ENCODE assay signal across 25 cellular contexts in genomic region chr4:185583813-185584212, GRCh38. TPM values are rescaled to one million over a fixed set of nuclear protein-coding genes. Genes with fewer than 3 reads are reported as not detected.
DNase-seq lines count a peak whose midpoint lies in the region; ATAC-seq, FAIRE-seq and TF ChIP-seq lines count a peak whose summit lies in the region.
"Had no signal": no experiment of that assay in that cellular context is flagged by ENCODE, and none has a peak within 500 bp of the region (broad histone marks: within the 10 kb centered on the region; RNA-seq: fewer than 3 reads in every experiment).

No MANE protein-coding gene starts in this region.

- no peak for TF ChIP-seq RAD21 in HepG2 (CRISPR knock-in tag; IDR thresholded peaks at IDR 0.05)

- no peak overlapping the region for H3K4me2 ChIP-seq in HepG2 (ENCODE audit: low read depth, low read length)
- H3K4me2 ChIP-seq: A549; BLaER1 treated with 17β-estradiol and CSF1 and Interleukin-3, amounts not matched to agents 10 nM and 100 nM; GM23338 had no signal

- ATAC-seq in heart left ventricle (no peak), body of pancreas (peak; percentile 54), gastrocnemius medialis (no peak), HepG2 (no peak)
- ATAC-seq: A549, GM23338, HCT116 had no signal

- H3K79me2 ChIP-seq in HepG2 (ENCODE audit: insufficient read depth, low read length): no peaks in the 10 kb centered on the region

- no peak for FAIRE-seq in HepG2 (lab: Jason Lieb, UNC)
- FAIRE-seq: A549, D721Med, GM12891, GM18507 had no signal

- TF ChIP-seq CTCF in cardiac muscle cell (IDR thresholded peaks at IDR 0.05; ENCODE audit: low read depth, low read length) (no peak), heart left ventricle (IDR thresholded peaks at IDR 0.05) (no peak), body of pancreas (IDR thresholded peaks at IDR 0.05) (no peak), gastrocnemius medialis (IDR thresholded peaks at IDR 0.05 in 4 of 5, conservative IDR thresholded peaks at IDR 0.05 in 1 of 5) (no peak), HepG2 (CRISPR knock-in tag; IDR thresholded peaks at IDR 0.05) (no peak)

- no peak for TF ChIP-seq EP300 in HepG2 (IDR thresholded peaks at IDR 0.05; ENCODE audit: low read depth in 2 of 2, low read length in 2 of 2)
- no peak for TF ChIP-seq EP300 in HepG2 (CRISPR knock-in tag; IDR thresholded peaks at IDR 0.05; ENCODE audit: borderline replicate concordance)

- POLR2A ChIA-PET in HepG2 (lab: Yijun Ruan, JAX): no interaction called here

- in situ Hi-C loops in gastrocnemius medialis (cut with MboI; ENCODE audit: low sequenced_read_pairs in 4 of 4): loop anchor here (10.0 to 25.0 kb wide), 3 partner anchors 69 to 772 kb away; no protein-coding TSS in a partner anchor
- in situ Hi-C loops in HepG2 (cut with HindIII; ENCODE audit: extremely low pct_ligation_motif_present, low pct_unique_long_range_greater_than_20kb): no loop called here

- no peak for DNase-seq in cardiac muscle cell (ENCODE audit: low read depth in 1 of 2, low spot score in 1 of 2)
- DNase-seq in heart left ventricle: no peak
- DNase-seq in body of pancreas: no peak
- no peak for DNase-seq in gastrocnemius medialis
- DNase-seq in HepG2 (ENCODE audit: low spot score): no peak
- DNase-seq in anterior cingulate cortex (lab: John Stamatoyannopoulos, UW): no peak
- DNase-seq: 8988T; ACHN; AML-193; BE2C; CD4-positive, alpha-beta T cell; CD8-positive, alpha-beta memory T cell; DMS 273 treated with DMSO at 0.1 percent for 48 hours; DMS53; DMS79 treated with DMSO at 0.1 percent for 48 hours; GF-D8; H9 had no signal

- H3K36me3 ChIP-seq in cardiac muscle cell: peaks cover 6% of the 10 kb centered on the region
- peaks cover 0 to 33% (median 12%) of the 10 kb centered on the region in 9 donors for H3K36me3 ChIP-seq in heart left ventricle
- H3K36me3 ChIP-seq in body of pancreas (replicated peaks in 1 of 2; ENCODE audit: insufficient read depth in 1 of 2, low read depth in 2 of 2): peaks cover 0 to 6% of the 10 kb centered on the region in 2 donors
- H3K36me3 ChIP-seq in gastrocnemius medialis: no peaks in the 10 kb centered on the region
- peaks cover 2 to 10% of the 10 kb centered on the region in 2 experiments; a peak in 3 of 5 replicates for H3K36me3 ChIP-seq in HepG2 (replicated peaks in 1 of 2; ENCODE audit: control insufficient read depth in 1 of 2, insufficient read depth in 2 of 2, low read length in 2 of 2)
- H3K36me3 ChIP-seq: BE2C; BLaER1 treated with 17β-estradiol and CSF1 and Interleukin-3, amounts not matched to agents 10 nM and 100 nM had no signal

- no peaks in the 10 kb centered on the region for H3K9me3 ChIP-seq in cardiac muscle cell (ENCODE audit: low read depth)
- no peaks in the 10 kb centered on the region for H3K9me3 ChIP-seq in heart left ventricle
- H3K9me3 ChIP-seq in body of pancreas: no peaks in the 10 kb centered on the region
- H3K9me3 ChIP-seq in gastrocnemius medialis: no peaks in the 10 kb centered on the region
- H3K9me3 ChIP-seq in HepG2 (ENCODE audit: low read length): no peaks in the 10 kb centered on the region
- H3K9me3 ChIP-seq: A549, BE2C had no signal

- intact Hi-C loops in heart left ventricle (cut with DNase I): loop anchor here in 2 of 10 donors (5.0 kb wide), 1 partner anchor 112 kb away; the partner anchor contains the start of gene CCDC110 (in 2 of the 2)
- intact Hi-C loops in body of pancreas (cut with DNase I): no loop called here
- intact Hi-C loops in gastrocnemius medialis (cut with DNase I; ENCODE audit: low total_unique reads): no loop called here
- intact Hi-C loops in HepG2 (cut with micrococcal nuclease; ENCODE audit: unreplicated experiment): no loop called here

- H3K27ac ChIP-seq in cardiac muscle cell (peak overlapping the region; percentile 24), heart left ventricle (peak overlapping the region in 6 of 12 donors; percentile 11 to 88 (median 48)), body of pancreas (no peak overlapping the region), gastrocnemius medialis (peak overlapping the region; percentile 81 to 92 (median 87)), HepG2 (ENCODE audit: extremely low read length, insufficient read depth, low read length) (no peak overlapping the region)
- H3K27ac ChIP-seq: A549; BLaER1 treated with 17β-estradiol and CSF1 and Interleukin-3, amounts not matched to agents 10 nM and 100 nM had no signal

- H3K4me3 ChIP-seq in cardiac muscle cell (no peak overlapping the region), heart left ventricle (no peak overlapping the region), body of pancreas (no peak overlapping the region), gastrocnemius medialis (no peak overlapping the region), HepG2 (replicated peaks in 1 of 3; ENCODE audit: insufficient read depth in 1 of 3, low read depth in 2 of 3, low read length in 3 of 3) (no peak overlapping the region)
- H3K4me3 ChIP-seq: A549; BLaER1 treated with 17β-estradiol and CSF1 and Interleukin-3, amounts not matched to agents 10 nM and 100 nM; GM23338 had no signal

- H3K27me3 ChIP-seq in cardiac muscle cell: no peaks in the 10 kb centered on the region
- H3K27me3 ChIP-seq in heart left ventricle: peaks cover 0 to 9% (median 0%) of the 10 kb centered on the region in 9 donors
- H3K27me3 ChIP-seq in body of pancreas: no peaks in the 10 kb centered on the region
- H3K27me3 ChIP-seq in gastrocnemius medialis: no peaks in the 10 kb centered on the region
- no peaks in the 10 kb centered on the region for H3K27me3 ChIP-seq in HepG2 (ENCODE audit: control insufficient read depth in 1 of 2, insufficient read depth in 2 of 2, low read length in 2 of 2)
- H3K27me3 ChIP-seq: BE2C had no signal

- no peaks in the 10 kb centered on the region for H3K4me1 ChIP-seq in cardiac muscle cell (ENCODE audit: low read depth)
- peaks cover 0 to 5% (median 0%) of the 10 kb centered on the region in 12 donors for H3K4me1 ChIP-seq in heart left ventricle
- no peaks in the 10 kb centered on the region for H3K4me1 ChIP-seq in body of pancreas
- peaks cover 18 to 19% of the 10 kb centered on the region in 2 donors for H3K4me1 ChIP-seq in gastrocnemius medialis
- H3K4me1 ChIP-seq in HepG2 (ENCODE audit: insufficient read depth, low read length): no peaks in the 10 kb centered on the region
- H3K4me1 ChIP-seq: A549; BE2C; BLaER1 treated with 17β-estradiol and CSF1 and Interleukin-3, amounts not matched to agents 10 nM and 100 nM had no signal

- no TSS peak for BruUV-seq in HepG2 (replicated peaks; lab: Mats Ljungman, UMichigan)

- WGBS in heart left ventricle, 4 donors: 58 to 81% (median 74%) methylated on average over 1 of the region's 1 CpG
- 74 to 76% methylated on average over 1 of the region's 1 CpG for WGBS in body of pancreas, 2 donors
- WGBS in HepG2 (ENCODE audit: low lambda C conversion rate): 96% methylated on average over 1 of the region's 1 CpG

- TF ChIP-seq POLR2A in heart left ventricle (IDR thresholded peaks at IDR 0.05): no peak
- no peak for TF ChIP-seq POLR2A in body of pancreas (IDR thresholded peaks at IDR 0.05)
- TF ChIP-seq POLR2A in gastrocnemius medialis (IDR thresholded peaks at IDR 0.05): no peak
- TF ChIP-seq POLR2A in HepG2 (IDR thresholded peaks at IDR 0.05; ENCODE audit: insufficient read depth in 1 of 2, low read depth in 2 of 2, low read length in 2 of 2): no peak

- no peak overlapping the region for H3K9ac ChIP-seq in HepG2 (ENCODE audit: insufficient read depth, low read depth, low read length)
- H3K9ac ChIP-seq: BLaER1 treated with 17β-estradiol and CSF1 and Interleukin-3, amounts not matched to agents 10 nM and 100 nM had no signal

- no peaks in the 10 kb centered on the region for H4K20me1 ChIP-seq in HepG2 (ENCODE audit: insufficient read depth, low read length)
- H4K20me1 ChIP-seq: BLaER1 treated with 17β-estradiol and CSF1 and Interleukin-3, amounts not matched to agents 10 nM and 100 nM had no signal

- CTCF ChIA-PET in HepG2 (lab: Yijun Ruan, JAX; ENCODE audit: low intra/inter-chr PET ratio, low total read pairs): no interaction called here

- no peak overlapping the region for H2AFZ ChIP-seq in HepG2 (ENCODE audit: low read length)
- H2AFZ ChIP-seq: GM23338 had no signal

TF ChIP-seq in HepG2, 621 proteins besides CTCF, POLR2A, EP300 and RAD21 (continues in another document):
- TF ChIP-seq ZMYM4 (CRISPR knock-in tag; IDR thresholded peaks at IDR 0.05) (no peak), ZNF567 (CRISPR knock-in tag; IDR thresholded peaks at IDR 0.05; ENCODE audit: borderline replicate concordance) (no peak)

RNA-seq across cellular contexts. Expression of gene PDLIM3, which starts 48.5 kb away (rescaled TPM):
- total RNA-seq in cardiac muscle cell (35.2 and 43.2 TPM in 2 replicates), heart left ventricle (1,000 to 10,000 TPM in 1 of 9 donors, 100 to 1,000 TPM in 8; 111 to 1,156 (median 246) TPM), body of pancreas (10 to 100 TPM; 22.1 to 40.2 TPM), gastrocnemius medialis (1,000 to 10,000 TPM; 1,062 to 7,224 (median 2,598) TPM), HepG2 (2016; rRNA removed; fragmentation: Illumina TruSeq; extraction: Trizol) (5.9 and 6.3 TPM in 2 replicates)
- polyA plus RNA-seq in cardiac muscle cell (23.6 and 29.1 TPM in 2 replicates), heart left ventricle (100 to 1,000 TPM; 187 to 367 TPM), HepG2 (2011; rRNA removed) (14.0 and 14.8 TPM in 2 replicates)
- 2.5 and 3.1 TPM in 2 replicates for total RNA-seq in HepG2 (2016; cell fraction: cytosol; rRNA removed; fragmentation: Illumina TruSeq; extraction: Trizol; ENCODE audit: low read depth)
- total RNA-seq in HepG2 (2016; cell fraction: insoluble cytoplasmic fraction; rRNA removed; fragmentation: Illumina TruSeq; extraction: Trizol): 6.4 and 8.1 TPM in 2 replicates
- 5.3 TPM in 2 replicates for total RNA-seq in HepG2 (2016; cell fraction: membrane; rRNA removed; fragmentation: Illumina TruSeq; extraction: Trizol)
- 5.3 and 5.9 TPM in 2 replicates for total RNA-seq in HepG2 (2016; cell fraction: nucleus; rRNA removed; fragmentation: Illumina TruSeq; extraction: Trizol)
- polyA plus RNA-seq in HepG2 (2011; cell fraction: cytosol; rRNA removed): 14.0 and 16.0 TPM in 2 replicates
- polyA plus RNA-seq in HepG2 (2011; cell fraction: nucleus; rRNA removed): 10.4 and 14.3 TPM in 2 replicates
- polyA plus RNA-seq in HepG2 (2012): 3.0 and 13.6 TPM in 2 replicates
- polyA plus RNA-seq in HepG2 (2016; cell fraction: cytosol; fragmentation: Illumina TruSeq; extraction: Trizol; ENCODE audit: low read depth): 3.0 and 3.2 TPM in 2 replicates
- 7.6 and 8.1 TPM in 2 replicates for polyA plus RNA-seq in HepG2 (2016; cell fraction: insoluble cytoplasmic fraction; fragmentation: Illumina TruSeq; extraction: Trizol; ENCODE audit: low read depth)
- polyA plus RNA-seq in HepG2 (2016; cell fraction: membrane; fragmentation: Illumina TruSeq; extraction: Trizol; ENCODE audit: low read depth): 3.8 and 4.4 TPM in 2 replicates
- 4.3 and 4.8 TPM in 2 replicates for polyA plus RNA-seq in HepG2 (2016; cell fraction: nucleus; fragmentation: Illumina TruSeq; extraction: Trizol; ENCODE audit: insufficient read depth, low read depth)
- 6.4 and 20.2 TPM in 2 replicates for polyA minus RNA-seq in HepG2 (2011; rRNA and poly(A)+ RNA removed; ENCODE audit: low replicate concordance)
- 8.4 and 8.7 TPM in 2 replicates for polyA minus RNA-seq in HepG2 (2011; cell fraction: cytosol; rRNA and poly(A)+ RNA removed)
- 17.7 and 18.2 TPM in 2 replicates for polyA minus RNA-seq in HepG2 (2011; cell fraction: nucleus; rRNA and poly(A)+ RNA removed)
- total RNA-seq: CD4-positive, alpha-beta T cell; CD8-positive, alpha-beta memory T cell had no signal
- polyA plus RNA-seq: CD14-positive monocyte; CD8-positive, alpha-beta memory T cell had no signal

Comparison
In these comparisons a context has a peak if more than half of its experiments do, and no peak if none do; other contexts are left out.
1. H3K27ac ChIP-seq: peak in cardiac muscle cell (single experiment) and gastrocnemius medialis (4 of 4); none in body of pancreas (0 of 4) and HepG2 (single experiment).